ENCODE assay signal across 8 cellular contexts in genomic region chr6:13327691-13328075, GRCh38.
DNase-seq lines count a peak whose midpoint lies in the region; ATAC-seq, FAIRE-seq and TF ChIP-seq lines count a peak whose summit lies in the region.

No MANE protein-coding gene starts in this region.

- POLR2A ChIA-PET in AG04449 (lab: Yijun Ruan, JAX): interaction anchor here (0.7 to 1.7 kb wide), 3 partner anchors 10 to 288 kb away, joined by 3 to 4 read pairs (median 3); partner anchors contain the start of gene NOL7

- no peaks in the 10 kb centered on the region for H3K27me3 ChIP-seq in iPS DF 6.9 (ENCODE audit: control insufficient read depth, insufficient read depth, low read length)

- H3K4me1 ChIP-seq in iPS DF 6.9 (ENCODE audit: control insufficient read depth, insufficient read depth, low read length): no peaks in the 10 kb centered on the region

- FAIRE-seq in H54 (lab: Jason Lieb, UNC): peak; percentile 20

- TF ChIP-seq CTCF in AG04449 (IDR thresholded peaks at IDR 0.05; ENCODE audit: insufficient read depth, low read length, missing control alignments) (no peak), WI38 (IDR thresholded peaks at IDR 0.05; ENCODE audit: low read depth, low read length) (no peak), GM20000 (IDR thresholded peaks at IDR 0.05; ENCODE audit: extremely low read depth, missing control alignments) (no peak)

- DNase-seq in AG04449 (ENCODE audit: low read depth, low spot score) (no peak), H54 (ENCODE audit: insufficient read length, low spot score) (peak; percentile 18), iPS DF 6.9 (ENCODE audit: low read depth, low spot score) (no peak), GM20000 (ENCODE audit: low spot score) (no peak), AG20443 (ENCODE audit: low spot score) (no peak)

- no peak for TF ChIP-seq POLR2A in H54 (IDR thresholded peaks at IDR 0.05; ENCODE audit: low read depth, low read length)

- H3K36me3 Mint-ChIP-seq in stimulated activated memory B cell treated with anti-CD40 and anti-IgM and Interleukin-4, amounts not matched to agents 10 μg/mL and 1 μg/mL and 100 μg/mL, for 72 hours: peaks cover 14% of the 10 kb centered on the region

- no peaks in the 10 kb centered on the region; the same call in 1 of the 2 replicates for H3K36me3 ChIP-seq in iPS DF 6.9 (ENCODE audit: control insufficient read depth, insufficient read depth, low read length)

- H3K4me3 ChIP-seq in AG04449 (ENCODE audit: low read depth, low read length) (peak overlapping the region; percentile 88), WI38 (ENCODE audit: low read depth, low read length) (peak overlapping the region; percentile 96), iPS DF 6.9 (ENCODE audit: low read length) (peak overlapping the region; percentile 72; the same call in 1 of the 2 replicates)

- no peaks in the 10 kb centered on the region for H3K9me3 ChIP-seq in iPS DF 6.9 (ENCODE audit: control insufficient read depth, insufficient read depth, low read length)

- no peak overlapping the region for H3K27ac ChIP-seq in iPS DF 6.9 (ENCODE audit: low read length)

- peak overlapping the region; percentile 95 for H3K27ac Mint-ChIP-seq in stimulated activated memory B cell treated with anti-CD40 and anti-IgM and Interleukin-4, amounts not matched to agents 10 μg/mL and 1 μg/mL and 100 μg/mL, for 72 hours

- no peaks in the 10 kb centered on the region for H3K9me3 Mint-ChIP-seq in stimulated activated memory B cell treated with anti-CD40 and anti-IgM and Interleukin-4, amounts not matched to agents 10 μg/mL and 1 μg/mL and 100 μg/mL, for 72 hours

- no CpG with 5 or more reads among the region's 10 CpGs for WGBS in iPS DF 6.9 (ENCODE audit: insufficient coverage, insufficient read length)

- ATAC-seq in stimulated activated memory B cell treated with anti-CD40 and anti-IgM and Interleukin-4, amounts not matched to agents 10 μg/mL and 1 μg/mL and 100 μg/mL, for 72 hours: no peak
- ATAC-seq in GM18909 (IDR thresholded peaks at IDR 0.05; ENCODE audit: poor library complexity, unreplicated experiment): no peak

- CTCF ChIA-PET in AG04449 (lab: Yijun Ruan, JAX): interaction anchor here (1.1 to 8.9 kb wide), 7 partner anchors 9 to 415 kb away, joined by 3 to 141 read pairs (median 16); partner anchors contain the start of genes NOL7 and SIRT5

- peak overlapping the region; percentile 97 for H3K4me3 Mint-ChIP-seq in stimulated activated memory B cell treated with anti-CD40 and anti-IgM and Interleukin-4, amounts not matched to agents 10 μg/mL and 1 μg/mL and 100 μg/mL, for 72 hours

- H3K4me1 Mint-ChIP-seq in stimulated activated memory B cell treated with anti-CD40 and anti-IgM and Interleukin-4, amounts not matched to agents 10 μg/mL and 1 μg/mL and 100 μg/mL, for 72 hours: peaks cover 16% of the 10 kb centered on the region

- no peaks in the 10 kb centered on the region for H3K27me3 Mint-ChIP-seq in stimulated activated memory B cell treated with anti-CD40 and anti-IgM and Interleukin-4, amounts not matched to agents 10 μg/mL and 1 μg/mL and 100 μg/mL, for 72 hours
